In the genomic region with DNA sequence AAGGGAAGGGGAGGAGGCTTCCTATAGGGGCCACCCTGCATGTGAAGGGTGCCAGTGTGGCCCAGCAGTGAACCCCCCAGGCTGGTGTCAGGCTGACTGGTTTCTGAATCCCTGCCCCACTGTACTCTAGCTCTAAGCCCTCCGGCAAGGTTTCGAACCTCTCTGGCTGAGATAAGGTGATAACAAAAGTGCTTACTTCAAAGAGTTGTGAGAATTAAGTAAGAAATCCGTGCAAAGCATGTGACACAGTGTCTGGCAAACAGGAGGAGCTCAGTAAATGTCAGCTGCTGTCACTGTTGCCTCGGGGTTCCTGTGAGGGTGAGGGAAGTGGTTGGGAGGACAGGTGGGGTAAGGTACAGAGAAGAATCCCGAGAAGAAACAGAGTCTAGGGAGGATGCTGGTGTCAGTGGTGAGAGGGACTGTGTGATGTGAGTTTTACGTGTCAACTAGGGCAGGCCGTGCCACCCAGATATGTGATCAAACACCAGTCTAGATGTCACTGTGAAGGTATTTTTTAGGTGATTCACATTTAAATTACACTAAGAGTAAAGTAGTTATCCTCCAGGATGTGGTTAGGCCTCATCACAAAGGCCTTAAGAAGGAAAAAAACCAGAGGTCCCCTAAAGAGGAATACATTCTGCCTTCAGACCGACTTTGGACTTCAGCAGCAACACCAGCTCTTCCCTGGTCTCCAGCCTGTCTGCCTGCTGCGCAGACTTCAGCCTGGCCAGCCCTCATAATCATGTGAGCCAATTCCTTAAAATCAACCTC, we compare ENCODE assay signal across 9 cellular contexts.
DNase-seq lines count a peak whose midpoint lies in the region; ATAC-seq and TF ChIP-seq lines count a peak whose summit lies in the region.
"Had no signal": no experiment of that assay in that cellular context is flagged by ENCODE, and none has a peak within 500 bp of the region (broad histone marks: within the 10 kb centered on the region; RNA-seq: fewer than 3 reads in every experiment).

No MANE protein-coding gene starts in this region.

- no peak overlapping the region for H3K4me3 ChIP-seq in HUES48 (ENCODE audit: low read depth, low read length)
- no peak overlapping the region for H3K4me3 ChIP-seq in fibroblast of villous mesenchyme (ENCODE audit: low read depth, low read length)

- ATAC-seq in HG03108 (IDR thresholded peaks at IDR 0.05; ENCODE audit: unreplicated experiment): no peak
- ATAC-seq: Panc1 had no signal

- TF ChIP-seq CTCF in fibroblast of villous mesenchyme (IDR thresholded peaks at IDR 0.05; ENCODE audit: insufficient read depth, low read depth, low read length): no peak
- TF ChIP-seq CTCF in GM13977 (IDR thresholded peaks at IDR 0.05; ENCODE audit: extremely low read depth, insufficient read depth, missing control alignments): no peak

- H3K9me3 ChIP-seq in HUES48 (ENCODE audit: control insufficient read depth, insufficient read depth, low read length): no peaks in the 10 kb centered on the region

- peak overlapping the region; percentile 8 for H3K27ac ChIP-seq in HUES48 (ENCODE audit: low read depth, low read length)

- in situ Hi-C loops in GM13977 (cut with MboI; ENCODE audit: low pct_unique_long_range_greater_than_20kb, low sequenced_read_pairs, unreplicated experiment): no loop called here

- H3K27me3 ChIP-seq in HUES48 (ENCODE audit: control insufficient read depth, insufficient read depth, low read length): no peaks in the 10 kb centered on the region

- no peak overlapping the region for H3K9ac ChIP-seq in HUES48 (ENCODE audit: low read depth, low read length)

- no peaks in the 10 kb centered on the region for H3K36me3 ChIP-seq in HUES48 (ENCODE audit: control insufficient read depth, insufficient read depth, low read length)

- DNase-seq in activated CD8-positive, alpha-beta memory T cell treated with anti-CD3 and anti-CD28 coated beads, Interleukin-2, amount 50 U/mL, for 4 hours: peak; percentile 49
- DNase-seq in fibroblast of villous mesenchyme (ENCODE audit: low read depth): peak; percentile 44
- DNase-seq in stimulated activated CD4-positive, alpha-beta T cell treated with anti-CD3 and anti-CD28 coated beads, TNF-alpha, amount 100 ng/mL, for 24 hours (ENCODE audit: low read depth in 3 of 3): peak; percentile 6 to 48 (median 13)
- DNase-seq in NOMO-1 treated with dmso at 0.1 percent for 144 hours (lab: John Stamatoyannopoulos, UW; ENCODE audit: unreplicated experiment): no peak
- DNase-seq in GM19240 (ENCODE audit: insufficient read length, low spot score): no peak
- no peak for DNase-seq in GM13977 (ENCODE audit: low spot score)

- H3K4me1 ChIP-seq in HUES48 (ENCODE audit: control insufficient read depth, insufficient read depth, low read length): 0 out of 2 replicates have a peak, but pooled peaks cover 2% of the 10 kb centered on the region

Comparison
In these comparisons a context has a peak if more than half of its experiments do, and no peak if none do; other contexts are left out.
1. DNase-seq: peak in activated CD8-positive, alpha-beta memory T cell treated with anti-CD3 and anti-CD28 coated beads, Interleukin-2, amount 50 U/mL, for 4 hours (single experiment), fibroblast of villous mesenchyme (single experiment) and stimulated activated CD4-positive, alpha-beta T cell treated with anti-CD3 and anti-CD28 coated beads, TNF-alpha, amount 100 ng/mL, for 24 hours (3 of 3); none in NOMO-1 treated with dmso at 0.1 percent for 144 hours (single experiment), GM19240 (single experiment) and GM13977 (single experiment).